In the genomic region with DNA sequence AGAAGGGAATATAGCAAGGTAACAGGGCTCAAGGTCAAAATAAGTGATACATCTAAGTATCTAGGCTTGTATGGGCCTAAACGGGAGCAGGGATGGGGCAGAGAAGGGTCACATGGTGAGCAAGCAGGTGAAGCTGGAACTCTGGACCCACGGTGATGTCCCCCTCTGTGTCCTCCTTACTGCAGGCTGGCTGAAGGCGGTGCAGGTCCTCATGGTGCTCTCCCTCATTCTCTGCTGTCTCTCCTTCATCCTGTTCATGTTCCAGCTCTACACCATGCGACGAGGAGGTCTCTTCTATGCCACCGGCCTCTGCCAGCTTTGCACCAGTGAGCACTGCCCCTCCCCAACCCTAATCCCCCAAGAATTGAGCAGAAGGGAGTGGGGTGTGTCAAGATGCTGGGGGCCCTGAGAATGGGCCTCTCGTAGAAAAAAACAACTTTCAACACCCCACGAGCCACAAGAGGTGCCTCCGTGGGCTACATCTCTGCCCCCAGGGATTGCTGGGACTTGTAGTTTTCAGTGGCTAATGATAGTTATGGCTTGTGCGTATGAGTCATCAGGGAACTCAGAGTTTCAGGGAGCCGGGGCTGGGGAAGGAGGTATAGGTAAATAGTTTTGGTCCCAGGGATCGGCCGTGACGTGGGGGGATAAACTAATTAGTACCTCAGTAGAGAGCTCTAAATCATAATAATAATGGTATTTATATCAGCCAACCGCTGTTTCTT, we compare ENCODE assay signal across 8 cellular contexts. TPM values are rescaled to one million over a fixed set of nuclear protein-coding genes. Genes with fewer than 3 reads are reported as not detected.
DNase-seq lines count a peak whose midpoint lies in the region; TF ChIP-seq lines count a peak whose summit lies in the region.
"Had no signal": no experiment of that assay in that cellular context is flagged by ENCODE, and none has a peak within 500 bp of the region (broad histone marks: within the 10 kb centered on the region; RNA-seq: fewer than 3 reads in every experiment).

No MANE protein-coding gene starts in this region.

- H3K18ac ChIP-seq in mesenchymal stem cell (ENCODE audit: low read depth in 1 of 2, low read length in 2 of 2), result peak overlapping the region in 1 of 2 experiments; percentile 67

- H3K4me1 ChIP-seq in mesenchymal stem cell (ENCODE audit: control insufficient read depth, insufficient read depth, low read depth, low read length) (peaks cover 36% of the 10 kb centered on the region), vagina (peaks cover 77% of the 10 kb centered on the region), BE2C (peaks cover 18% of the 10 kb centered on the region; the same call in 1 of the 2 replicates)

- H3K9me3 ChIP-seq in mesenchymal stem cell (ENCODE audit: control insufficient read depth, low read length) (no peaks in the 10 kb centered on the region), vagina (no peaks in the 10 kb centered on the region), BE2C (no peaks in the 10 kb centered on the region)

- no peak overlapping the region for H2BK120ac ChIP-seq in mesenchymal stem cell (ENCODE audit: low read depth, low read length)

- no peak overlapping the region for H3K4me2 ChIP-seq in mesenchymal stem cell (ENCODE audit: low read length, poor library complexity, severe bottlenecking)

- H3K27ac ChIP-seq in mesenchymal stem cell (ENCODE audit: low read length, poor library complexity, severe bottlenecking), result no peak overlapping the region
- peak overlapping the region; percentile 82 for H3K27ac ChIP-seq in vagina

- no peak overlapping the region for H2AFZ ChIP-seq in mesenchymal stem cell (ENCODE audit: low read depth, low read length)

- no peak for TF ChIP-seq POLR2A in vagina (IDR thresholded peaks at IDR 0.05)

- H4K91ac ChIP-seq in mesenchymal stem cell (ENCODE audit: low read length), result no peak overlapping the region

- H2BK12ac ChIP-seq in mesenchymal stem cell (ENCODE audit: low read length in 2 of 2), result peak overlapping the region in 1 of 2 experiments; percentile 70

- H4K8ac ChIP-seq in mesenchymal stem cell (ENCODE audit: low read length), result no peak overlapping the region

- no peak overlapping the region for H3K4ac ChIP-seq in mesenchymal stem cell (ENCODE audit: low read depth in 1 of 2, low read length in 2 of 2)

- no peak overlapping the region for H2BK15ac ChIP-seq in mesenchymal stem cell (ENCODE audit: low read depth, poor library complexity, severe bottlenecking)

- H3K27me3 ChIP-seq in mesenchymal stem cell (ENCODE audit: control insufficient read depth in 1 of 2, insufficient read depth in 1 of 2, low read length in 2 of 2) (no peaks in the 10 kb centered on the region), vagina (no peaks in the 10 kb centered on the region), BE2C (no peaks in the 10 kb centered on the region)

- no peak for TF ChIP-seq CTCF in vagina (IDR thresholded peaks at IDR 0.05)
- TF ChIP-seq CTCF in BE2C (IDR thresholded peaks at IDR 0.05; ENCODE audit: low read depth, low read length), result no peak

- peak; percentile 46 for DNase-seq in HCEC 1CT
- peak; percentile 26 to 62 for DNase-seq in SHP77 (lab: John Stamatoyannopoulos, UW)
- peak; percentile 68 for DNase-seq in astrocyte of the hippocampus (ENCODE audit: low read depth, low spot score)
- DNase-seq in mesenchymal stem cell, result peak; percentile 77
- DNase-seq in vagina (ENCODE audit: extremely low spot score in 2 of 2), result no peak
- no peak for DNase-seq in BE2C
- no peak for DNase-seq in dedifferentiated amniotic fluid mesenchymal stem cell (ENCODE audit: extremely low spot score)

- intact Hi-C loops in vagina (cut with DNase I), result no loop called here

- H3K14ac ChIP-seq in mesenchymal stem cell (ENCODE audit: low read length in 2 of 2), result peak overlapping the region in 1 of 2 experiments; percentile 66

- peak overlapping the region; percentile 39 for H3K9ac ChIP-seq in mesenchymal stem cell (ENCODE audit: low read length)

- no peak overlapping the region for H2AK5ac ChIP-seq in mesenchymal stem cell (ENCODE audit: low read length, severe bottlenecking)

- H3K23ac ChIP-seq in mesenchymal stem cell (ENCODE audit: low read length in 2 of 2), result no peak overlapping the region

- no peak overlapping the region for H2BK5ac ChIP-seq in mesenchymal stem cell (ENCODE audit: low read depth, low read length, poor library complexity, severe bottlenecking)

- H3K36me3 ChIP-seq in mesenchymal stem cell (ENCODE audit: control insufficient read depth in 1 of 2, insufficient read depth in 2 of 2, low read depth in 1 of 2, low read length in 2 of 2) (peaks cover 39 to 52% of the 10 kb centered on the region in 2 experiments), vagina (peaks cover 0 to 10% of the 10 kb centered on the region in 2 donors), BE2C (no peaks in the 10 kb centered on the region)

- 50% methylated on average over 7 of the region's 15 CpGs for WGBS in mesenchymal stem cell

- H3K4me3 ChIP-seq in mesenchymal stem cell (ENCODE audit: insufficient read depth in 1 of 2, low read depth in 1 of 2, low read length in 2 of 2), result peak overlapping the region in 1 of 2 experiments; percentile 69
- no peak overlapping the region for H3K4me3 ChIP-seq in vagina
- H3K4me3 ChIP-seq in BE2C (ENCODE audit: low read depth, low read length), result no peak overlapping the region; the same call in 1 of the 2 replicates

- H3K79me1 ChIP-seq in mesenchymal stem cell (replicated peaks; ENCODE audit: low read length, poor library complexity, severe bottlenecking), result peaks cover 9% of the 10 kb centered on the region

RNA-seq across cellular contexts. Expression of a gene that starts 4.0 kb away (rescaled TPM):
- polyA plus RNA-seq in mesenchymal stem cell (2013, experiment 1 of 2), result 450 TPM
- polyA plus RNA-seq in mesenchymal stem cell (2013, experiment 2 of 2), result 450 TPM
- total RNA-seq in vagina, result 55.2 TPM
- polyA plus RNA-seq in BE2C (2012; ENCODE audit: insufficient read depth, insufficient read length, low read depth), result 32.6 TPM

RNA-seq across cellular contexts. Expression of a gene that starts 34.4 kb away (rescaled TPM):
- polyA plus RNA-seq in mesenchymal stem cell (2013, experiment 1 of 2), result 3.7 TPM
- polyA plus RNA-seq in mesenchymal stem cell (2013, experiment 2 of 2), result 3.8 TPM
- total RNA-seq in vagina, result 3.2 TPM
- 3.1 TPM for polyA plus RNA-seq in BE2C (2012; ENCODE audit: insufficient read depth, insufficient read length, low read depth)

RNA-seq across cellular contexts. Expression of a gene that starts 34.8 kb away (rescaled TPM):
- polyA plus RNA-seq in mesenchymal stem cell (2013, experiment 1 of 2), result not detected
- not detected for polyA plus RNA-seq in mesenchymal stem cell (2013, experiment 2 of 2)
- not detected for total RNA-seq in vagina
- 1.7 TPM for polyA plus RNA-seq in BE2C (2012; ENCODE audit: insufficient read depth, insufficient read length, low read depth)
- total RNA-seq: activated CD8-positive, alpha-beta memory T cell treated with anti-CD3 and anti-CD28 coated beads for 36 hours had no signal

RNA-seq across cellular contexts. Expression of a gene that starts 59.4 kb away (rescaled TPM):
- 0.43 TPM for polyA plus RNA-seq in mesenchymal stem cell (2013, experiment 1 of 2)
- 0.42 TPM for polyA plus RNA-seq in mesenchymal stem cell (2013, experiment 2 of 2)
- not detected for total RNA-seq in vagina
- polyA plus RNA-seq in BE2C (2012; ENCODE audit: insufficient read depth, insufficient read length, low read depth), result 2.5 TPM

Comparison
In these comparisons a context has a peak if more than half of its experiments do, and no peak if none do; other contexts are left out.
1. DNase-seq: peak in HCEC 1CT (single experiment), SHP77 (2 of 2), astrocyte of the hippocampus (single experiment) and mesenchymal stem cell (single experiment); none in vagina (0 of 2), BE2C (single experiment) and dedifferentiated amniotic fluid mesenchymal stem cell (single experiment).